8 cellular contexts compared by ENCODE assay signal in genomic region chr1:12407050-12407961, GRCh38.
A peak's percentile ranks its signal among the peaks of the same experiment; 100 is the strongest.
DNase-seq lines count a peak whose midpoint lies in the region; ATAC-seq, FAIRE-seq and TF ChIP-seq lines count a peak whose summit lies in the region.

No MANE protein-coding gene starts in this region.

- DNase-seq in ACHN (peak; percentile 25), H7 (peak; percentile 8), GM12878 (ENCODE audit: low read depth, low spot score) (peak; percentile 9), kidney tubule cell (ENCODE audit: low spot score) (peak; percentile 14), NCI-H1417 treated with DMSO at 0.1 percent for 48 hours (lab: John Stamatoyannopoulos, UW) (no peak), kidney glomerular epithelial cell (lab: John Stamatoyannopoulos, UW) (no peak), RKO (ENCODE audit: low spot score) (no peak)

- H3K36me3 ChIP-seq in H7 (replicated peaks; ENCODE audit: control insufficient read depth, insufficient read depth, low read length) (no peaks in the 10 kb centered on the region; the same call in 1 of the 2 replicates), GM12878 (ENCODE audit: control insufficient read depth in 2 of 2, insufficient read depth in 2 of 2, low read length in 1 of 2) (peaks cover 1 to 11% of the 10 kb centered on the region in 2 experiments)

- intact Hi-C loops in GM12878 (cut with micrococcal nuclease; ENCODE audit: unreplicated experiment): no loop called here

- RAD21 ChIA-PET in GM12878 (lab: Charles Lee; ENCODE audit: unreplicated experiment): interaction anchor here (0.9 to 1.1 kb wide), 2 partner anchors 209 to 211 kb away, joined by 3 to 5 read pairs; partner anchors contain the start of gene DHRS3

- SMC1A ChIA-PET in GM12878 (lab: Charles Lee; ENCODE audit: uncharacterized antibody, unreplicated experiment): interaction anchor here (0.9 to 2.7 kb wide), 11 partner anchors 9 to 211 kb away, joined by 3 to 12 read pairs (median 5); partner anchors contain the start of gene DHRS3

- H3K27ac ChIP-seq in GM12878 (ENCODE audit: control insufficient read depth, insufficient read depth) (no peak overlapping the region), temporal lobe (ENCODE audit: low read depth, low read length) (peak overlapping the region; percentile 44)

- FAIRE-seq in GM12878 (lab: Jason Lieb, UNC): no peak

- CTCF ChIA-PET in GM12878 (lab: Yijun Ruan, JAX): interaction anchor here (0.7 to 3.5 kb wide), 17 partner anchors 9 to 252 kb away, joined by 3 to 26 read pairs (median 5); partner anchors contain the start of gene DHRS3

- in situ Hi-C loops in ACHN (cut with HindIII; ENCODE audit: low pct_ligation_motif_present, low pct_unique_long_range_greater_than_20kb, low sequenced_read_pairs): no loop called here
- in situ Hi-C loops in GM12878 (cut with MboI): no loop called here

- no peak overlapping the region for H3K9ac ChIP-seq in GM12878 (ENCODE audit: control insufficient read depth, insufficient read depth, low read length)

- H3K79me2 ChIP-seq in GM12878 (ENCODE audit: control insufficient read depth, insufficient read depth, low read length): no peaks in the 10 kb centered on the region

- peak in 1 of 3 experiments; percentile 28; a peak in 2 of 6 replicates for TF ChIP-seq CTCF in GM12878 (IDR thresholded peaks at IDR 0.05 in 2 of 3, conservative IDR thresholded peaks at IDR 0.05 in 1 of 3; ENCODE audit: control insufficient read depth in 2 of 3, extremely low read depth in 1 of 3, insufficient read depth in 1 of 3, low read depth in 3 of 3, low read length in 3 of 3)

- no peak for TF ChIP-seq EP300 in GM12878 (IDR thresholded peaks at IDR 0.05; ENCODE audit: borderline replicate concordance in 1 of 2, control insufficient read depth in 1 of 2, low read depth in 2 of 2, low read length in 2 of 2)

- H3K9me3 ChIP-seq in GM12878 (replicated peaks; ENCODE audit: control insufficient read depth, insufficient read depth, low read length): peaks cover 4% of the 10 kb centered on the region; the same call in 1 of the 3 replicates

- H3K4me3 ChIP-seq in H7 (ENCODE audit: insufficient read depth, low read depth, low read length): no peak overlapping the region
- H3K4me3 ChIP-seq in GM12878: no peak overlapping the region

- no peak overlapping the region for H3K4me2 ChIP-seq in GM12878 (ENCODE audit: control insufficient read depth, insufficient read depth)

- 69% methylated on average over 8 of the region's 8 CpGs for WGBS in GM12878 (ENCODE audit: insufficient coverage, insufficient replicate concordance, low lambda C conversion rate, missing lambda C conversion rate)

- no peaks in the 10 kb centered on the region for H4K20me1 ChIP-seq in GM12878 (ENCODE audit: control insufficient read depth, insufficient read depth)

- no peaks in the 10 kb centered on the region for H3K4me1 ChIP-seq in GM12878 (ENCODE audit: control insufficient read depth, insufficient read depth, low read length)

- no peak overlapping the region for H2AFZ ChIP-seq in GM12878 (ENCODE audit: control insufficient read depth, low read depth, low read length)

- POLR2A ChIA-PET in GM12878 (lab: Charles Lee): no interaction called here

- BruUV-seq in GM12878 (replicated peaks; lab: Mats Ljungman, UMichigan): no TSS peak

- TF ChIP-seq RAD21 in GM12878 (IDR thresholded peaks at IDR 0.05; ENCODE audit: insufficient read depth, low read depth, low read length): peak; percentile 48

- 0 out of 3 replicates have a peak, but pooled peaks have one; percentile 42 for ATAC-seq in GM12878

- no peaks in the 10 kb centered on the region for H3K27me3 ChIP-seq in H7 (ENCODE audit: control insufficient read depth, insufficient read depth, low read length)
- H3K27me3 ChIP-seq in GM12878 (replicated peaks in 1 of 2; ENCODE audit: control insufficient read depth in 2 of 2, insufficient read depth in 2 of 2, low read length in 1 of 2): no peaks in the 10 kb centered on the region

- no peak for TF ChIP-seq POLR2A in GM12878 (IDR thresholded peaks at IDR 0.05; ENCODE audit: low read depth, low read length)

TF ChIP-seq in GM12878, 131 proteins besides CTCF, POLR2A, EP300 and RAD21:
- TF ChIP-seq JUNB (IDR thresholded peaks at IDR 0.05) (peak; percentile 46; the same call in 1 of the 2 replicates), SMC3 (IDR thresholded peaks at IDR 0.05; ENCODE audit: borderline replicate concordance, low read length) (peak; percentile 28; the same call in 1 of the 2 replicates), CHD4 (IDR thresholded peaks at IDR 0.05) (no peak), IRF4 (IDR thresholded peaks at IDR 0.05; ENCODE audit: low read depth, low read length) (0 out of 2 replicates have a peak, but pooled peaks have one; percentile 20)

Comparison
In these comparisons a context has a peak if more than half of its experiments do, and no peak if none do; other contexts are left out.
1. DNase-seq: peak in ACHN (single experiment), H7 (single experiment), GM12878 (single experiment) and kidney tubule cell (single experiment); none in NCI-H1417 treated with DMSO at 0.1 percent for 48 hours (single experiment), kidney glomerular epithelial cell (single experiment) and RKO (single experiment).